30 cellular contexts compared by ENCODE assay signal in the genomic region with DNA sequence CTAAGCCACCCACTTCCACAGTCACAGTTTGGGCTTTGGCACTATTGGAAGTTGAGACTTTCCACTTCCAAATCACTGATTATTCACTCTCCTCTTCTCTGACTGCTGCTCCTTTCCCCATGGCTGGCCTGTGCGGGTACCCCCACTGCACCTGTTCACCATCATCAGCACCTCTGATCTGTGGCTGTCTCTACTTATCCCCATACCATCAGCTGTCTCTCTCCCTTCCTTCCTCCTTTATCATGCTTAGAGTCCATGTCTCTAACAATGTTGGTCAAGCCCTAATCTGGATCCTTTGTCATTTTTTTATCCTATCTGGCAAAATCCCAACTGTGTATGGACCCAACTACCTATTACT. TPM values are rescaled to one million over a fixed set of nuclear protein-coding genes. Genes with fewer than 3 reads are reported as not detected.
"Had no signal": no experiment of that assay in that cellular context is flagged by ENCODE, and none has a peak within 500 bp of the region (broad histone marks: within the 10 kb centered on the region; RNA-seq: fewer than 3 reads in every experiment).

No MANE protein-coding gene starts in this region.

- H3K36me3 ChIP-seq: ascending aorta, breast epithelium, Peyer's patch, WERI-Rb-1 had no signal

- H3K4me3 ChIP-seq: ascending aorta, body of pancreas, breast epithelium, Peyer's patch had no signal

- H3K4me2 ChIP-seq: KMS-11 had no signal

- H3K9me3 ChIP-seq: body of pancreas, breast epithelium, Peyer's patch had no signal

- H3K27ac ChIP-seq: ascending aorta, body of pancreas, breast epithelium, KMS-11, Peyer's patch had no signal

- DNase-seq: activated CD4-positive, alpha-beta T cell treated with anti-CD3 and anti-CD28 coated beads for 1 hour; activated CD4-positive, alpha-beta T cell treated with anti-CD3 and anti-CD28 coated beads for 48 hours; activated CD4-positive, alpha-beta T cell treated with anti-CD3 and anti-CD28 coated beads, Interleukin-2, amount 50 U/mL, for 4 hours; activated CD4-positive, CD25-positive, alpha-beta regulatory T cell; activated CD8-positive, alpha-beta T cell treated with anti-CD3 and anti-CD28 coated beads for 36 hours; activated effector memory CD4-positive, alpha-beta T cell treated with anti-CD3 and anti-CD28 coated beads, Interleukin-2, amount 50 U/mL, for 16 hours; activated naive CD4-positive, alpha-beta T cell; activated naive CD4-positive, alpha-beta T cell treated with anti-CD3 and anti-CD28 coated beads, Interleukin-2, amount 50 U/mL, for 16 hours; activated naive CD8-positive, alpha-beta T cell treated with anti-CD3 and anti-CD28 coated beads for 36 hours; activated T-cell treated with anti-CD3 and anti-CD28 coated beads, Interleukin-2, amount 50 U/mL, for 1 hour; activated T-cell treated with anti-CD3 and anti-CD28 coated beads, Interleukin-2, amount 50 U/mL, for 72 hours; body of pancreas; NCI-H1105; NCI-H1417 treated with DMSO at 0.1 percent for 48 hours; NCI-H187 treated with DMSO at 0.1 percent for 48 hours; NCI-H2081; NCI-H226; NCI-H446 treated with DMSO at 0.1 percent for 48 hours; NCI-H524 treated with DMSO at 0.1 percent for 48 hours; PC-3; RPMI8226; SHP77 treated with DMSO at 0.1 percent for 48 hours; T-cell had no signal

- H3K27me3 ChIP-seq: ascending aorta, body of pancreas, breast epithelium, Peyer's patch had no signal

- H3K9ac ChIP-seq: KMS-11 had no signal

- ATAC-seq: activated CD8-positive, alpha-beta T cell treated with anti-CD3 and anti-CD28 coated beads for 36 hours; activated T-cell treated with anti-CD3 and anti-CD28 coated beads, Interleukin-2, amount 50 U/mL, for 72 hours; activated T-helper 17 cell treated with anti-CD3 and anti-CD28 coated beads, Interleukin-2, amount 50 U/mL, for 72 hours; body of pancreas; PC-3; T-cell had no signal

- H3K4me1 ChIP-seq: ascending aorta, breast epithelium, Peyer's patch had no signal

RNA-seq across cellular contexts. Expression of a gene that starts 15.3 kb away (rescaled TPM):
- total RNA-seq: T-helper 2 cell treated with Interferon-gamma antibody and Interleukin-4, amounts not matched to agents 100 ng/mL and 5 ng/mL, for 36 hours had no signal
